Comparison of ENCODE assay signal across 1 cellular context in the genomic region with DNA sequence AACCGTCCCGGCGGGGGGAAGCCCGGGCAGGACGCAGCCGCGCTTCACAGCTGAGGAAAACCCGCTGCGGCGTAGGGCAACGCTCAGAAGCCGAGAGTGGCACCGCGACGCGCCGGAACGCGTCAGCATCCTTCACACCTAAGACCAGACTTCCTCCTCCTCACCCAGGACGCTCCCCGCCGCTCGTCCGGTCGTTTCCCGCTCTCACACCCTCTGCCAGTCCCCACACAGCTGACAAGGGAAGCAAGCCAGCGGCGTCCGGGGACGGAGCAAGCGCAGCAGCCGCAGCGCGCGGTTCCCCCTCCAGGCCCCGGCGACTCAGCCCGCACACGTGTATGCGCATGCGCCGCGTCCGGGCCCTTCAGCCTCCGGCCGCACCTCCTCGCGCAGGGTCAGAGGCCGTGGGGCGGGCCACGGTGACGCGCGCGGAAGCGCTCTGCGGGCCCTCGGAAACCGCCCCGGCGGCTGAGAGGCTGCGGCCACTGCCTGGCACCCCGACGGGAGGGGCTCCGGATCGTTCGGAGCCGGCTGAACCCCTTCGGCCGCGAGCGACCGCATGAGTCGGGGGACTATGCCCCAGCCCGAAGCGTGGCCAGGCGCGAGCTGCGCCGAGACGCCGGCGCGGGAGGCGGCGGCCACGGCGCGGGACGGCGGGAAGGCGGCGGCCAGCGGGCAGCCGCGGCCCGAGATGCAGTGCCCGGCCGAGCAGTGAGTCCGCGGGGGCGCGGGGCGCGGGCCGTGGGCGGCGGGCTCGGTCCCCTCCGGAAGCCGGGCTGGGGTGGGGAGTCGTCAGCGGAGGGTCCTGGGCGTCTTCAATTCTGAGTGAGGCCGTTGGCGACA.
TF ChIP-seq lines count a peak whose summit lies in the region.

TSS of gene OTULIN (plus strand) at position 449 of the 840 bp plus-strand sequence. CDS start at position 557, 108 bp downstream.

TF ChIP-seq in K562, 482 proteins besides CTCF, POLR2A, EP300 and RAD21 (continued from another document):
- TF ChIP-seq JUN (IDR thresholded peaks at IDR 0.05; ENCODE audit: borderline replicate concordance, low read depth, low read length) = 0 out of 2 replicates have a peak, but pooled peaks have one; percentile 18
- no peak for TF ChIP-seq JUN (CRISPR knock-in tag; IDR thresholded peaks at IDR 0.05; ENCODE audit: borderline replicate concordance)
- TF ChIP-seq ZNF175 (CRISPR knock-in tag; IDR thresholded peaks at IDR 0.05; ENCODE audit: low read depth) = peak; percentile 67; the same call in 1 of the 2 replicates
- no peak for TF ChIP-seq SP2 (IDR thresholded peaks at IDR 0.05; ENCODE audit: extremely low read depth, low read depth, low read length, poor library complexity, severe bottlenecking)
- peak; percentile 50 for TF ChIP-seq TAF1 (IDR thresholded peaks at IDR 0.05; ENCODE audit: control insufficient read depth, extremely low read depth, insufficient read depth, low read length, severe bottlenecking)
- no peak for TF ChIP-seq THRB (CRISPR knock-in tag; conservative IDR thresholded peaks at IDR 0.05)
- TF ChIP-seq, protein P1, sequence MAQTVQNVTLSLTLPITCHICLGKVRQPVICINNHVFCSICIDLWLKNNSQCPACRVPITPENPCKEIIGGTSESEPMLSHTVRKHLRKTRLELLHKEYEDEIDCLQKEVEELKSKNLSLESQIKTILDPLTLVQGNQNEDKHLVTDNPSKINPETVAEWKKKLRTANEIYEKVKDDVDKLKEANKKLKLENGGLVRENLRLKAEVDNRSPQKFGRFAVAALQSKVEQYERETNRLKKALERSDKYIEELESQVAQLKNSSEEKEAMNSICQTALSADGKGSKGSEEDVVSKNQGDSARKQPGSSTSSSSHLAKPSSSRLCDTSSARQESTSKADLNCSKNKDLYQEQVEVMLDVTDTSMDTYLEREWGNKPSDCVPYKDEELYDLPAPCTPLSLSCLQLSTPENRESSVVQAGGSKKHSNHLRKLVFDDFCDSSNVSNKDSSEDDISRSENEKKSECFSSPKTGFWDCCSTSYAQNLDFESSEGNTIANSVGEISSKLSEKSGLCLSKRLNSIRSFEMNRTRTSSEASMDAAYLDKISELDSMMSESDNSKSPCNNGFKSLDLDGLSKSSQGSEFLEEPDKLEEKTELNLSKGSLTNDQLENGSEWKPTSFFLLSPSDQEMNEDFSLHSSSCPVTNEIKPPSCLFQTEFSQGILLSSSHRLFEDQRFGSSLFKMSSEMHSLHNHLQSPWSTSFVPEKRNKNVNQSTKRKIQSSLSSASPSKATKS (CRISPR knock-in tag; IDR thresholded peaks at IDR 0.05) = no peak
- no peak for TF ChIP-seq COPS2 (conservative IDR thresholded peaks at IDR 0.05)
- TF ChIP-seq HNRNPLL (IDR thresholded peaks at IDR 0.05; ENCODE audit: low read depth, low read length, poor library complexity, severe bottlenecking) = peak; percentile 99
